ENCODE assay signal across 22 cellular contexts in the genomic region with DNA sequence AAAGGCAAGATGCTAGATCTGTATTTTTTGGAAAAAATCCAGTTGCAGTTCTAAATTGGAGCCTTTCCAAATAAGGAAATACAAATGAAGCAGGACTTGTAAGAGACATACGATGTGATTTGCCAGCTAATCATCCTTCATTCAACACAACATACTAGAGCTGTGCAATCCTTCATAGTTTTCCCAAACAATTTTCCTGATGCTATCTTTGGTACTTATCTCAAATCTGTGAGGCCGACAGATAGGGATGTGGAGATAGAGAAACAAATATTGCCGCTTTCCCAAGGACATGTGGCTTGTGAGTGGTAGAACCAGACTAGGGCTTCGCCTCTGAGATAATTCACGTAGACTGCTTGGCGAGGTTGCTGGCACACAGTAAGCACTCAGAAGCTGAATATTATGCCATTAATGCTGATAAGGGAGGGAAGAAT.
A peak's percentile ranks its signal among the peaks of the same experiment; 100 is the strongest.
DNase-seq lines count a peak whose midpoint lies in the region; ATAC-seq, FAIRE-seq and TF ChIP-seq lines count a peak whose summit lies in the region.
"Had no signal": no experiment of that assay in that cellular context is flagged by ENCODE, and none has a peak within 500 bp of the region (broad histone marks: within the 10 kb centered on the region; RNA-seq: fewer than 3 reads in every experiment).

No MANE protein-coding gene starts in this region.

- no peaks in the 10 kb centered on the region for H3K9me2 ChIP-seq in GM23248 (ENCODE audit: insufficient read depth)

- H3K4me3 ChIP-seq in fibroblast of lung (replicated peaks in 1 of 4; ENCODE audit: control extremely low read depth in 1 of 4, insufficient read depth in 1 of 4, low read depth in 3 of 4, low read length in 4 of 4) (no peak overlapping the region), smooth muscle cell (no peak overlapping the region), GM23248 (no peak overlapping the region)
- H3K4me3 ChIP-seq: dorsolateral prefrontal cortex, SK-N-MC had no signal

- H4K20me1 ChIP-seq in fibroblast of lung (ENCODE audit: control insufficient read depth, extremely low read depth, insufficient read depth, low read length) (no peaks in the 10 kb centered on the region), smooth muscle cell (ENCODE audit: low read depth) (peaks cover 98% of the 10 kb centered on the region), GM23248 (ENCODE audit: insufficient read depth) (peaks cover 4% of the 10 kb centered on the region; the same call in 1 of the 2 replicates)

- H3K9me3 ChIP-seq in fibroblast of lung (ENCODE audit: control insufficient read depth, insufficient read depth, low read depth, low read length) (no peaks in the 10 kb centered on the region), smooth muscle cell (replicated peaks; ENCODE audit: low read depth) (no peaks in the 10 kb centered on the region), GM23248 (ENCODE audit: low read depth) (no peaks in the 10 kb centered on the region)
- H3K9me3 ChIP-seq in CD4-positive, alpha-beta T cell (ENCODE audit: control insufficient read depth, low read length): no peaks in the 10 kb centered on the region

- peaks cover 10% of the 10 kb centered on the region for H3K36me3 Mint-ChIP-seq in CD4-positive, alpha-beta T cell (ENCODE audit: low read depth)
- H3K36me3 Mint-ChIP-seq: immature natural killer cell had no signal

- intact Hi-C loops in left colon (cut with DNase I, micrococcal nuclease): no loop called here
- intact Hi-C loops in CD4-positive, alpha-beta T cell (cut with DNase I, micrococcal nuclease): no loop called here

- ATAC-seq in left colon: peak; percentile 9
- no peak for ATAC-seq in CD4-positive, alpha-beta T cell (ENCODE audit: poor library complexity)
- ATAC-seq: Panc1; stimulated activated naive B cell treated with anti-CD40 and anti-IgM and Interleukin-4, amounts not matched to agents 10 μg/mL and 1 μg/mL and 100 μg/mL, for 72 hours had no signal

- no peaks in the 10 kb centered on the region for H3K9me3 Mint-ChIP-seq in CD4-positive, alpha-beta T cell
- H3K9me3 Mint-ChIP-seq: CD4-positive, alpha-beta memory T cell; H9; immature natural killer cell; nephron progenitor cell; stimulated activated naive B cell treated with anti-CD40 and anti-IgM and Interleukin-4, amounts not matched to agents 10 μg/mL and 1 μg/mL and 100 μg/mL, for 72 hours had no signal

- no peak overlapping the region for H3K4me3 Mint-ChIP-seq in CD4-positive, alpha-beta T cell
- H3K4me3 Mint-ChIP-seq: CD4-positive, alpha-beta memory T cell; H9; immature natural killer cell; nephron progenitor cell; stimulated activated naive B cell treated with anti-CD40 and anti-IgM and Interleukin-4, amounts not matched to agents 10 μg/mL and 1 μg/mL and 100 μg/mL, for 72 hours had no signal

- WGBS in smooth muscle cell (ENCODE audit: low lambda C conversion rate): 32% methylated on average over 6 of the region's 6 CpGs
- 84% methylated on average over 6 of the region's 6 CpGs for WGBS in GM23248 (ENCODE audit: low coverage in 1 of 2, low lambda C conversion rate in 2 of 2, missing lambda C conversion rate in 2 of 2), 2 experiments

- in situ Hi-C loops in GM23248 (cut with MboI): no loop called here

- H3K79me2 ChIP-seq in fibroblast of lung (ENCODE audit: control insufficient read depth, insufficient read depth, low read length) (peaks cover 9% of the 10 kb centered on the region), smooth muscle cell (ENCODE audit: low read depth) (peaks cover 29% of the 10 kb centered on the region), GM23248 (ENCODE audit: insufficient read depth) (peaks cover 99% of the 10 kb centered on the region)

- H3K36me3 ChIP-seq in fibroblast of lung (ENCODE audit: control insufficient read depth, insufficient read depth, low read length) (peaks cover 2% of the 10 kb centered on the region), smooth muscle cell (ENCODE audit: low read depth) (peaks cover 10% of the 10 kb centered on the region), GM23248 (ENCODE audit: low read depth) (peaks cover 44% of the 10 kb centered on the region)

- H3K4me1 Mint-ChIP-seq in CD4-positive, alpha-beta T cell (ENCODE audit: low read depth): peaks cover 5% of the 10 kb centered on the region
- H3K4me1 Mint-ChIP-seq: CD4-positive, alpha-beta memory T cell; H9; immature natural killer cell; nephron progenitor cell; stimulated activated naive B cell treated with anti-CD40 and anti-IgM and Interleukin-4, amounts not matched to agents 10 μg/mL and 1 μg/mL and 100 μg/mL, for 72 hours had no signal

- H3F3A ChIP-seq in smooth muscle cell (ENCODE audit: low read depth): no peaks in the 10 kb centered on the region
- H3F3A ChIP-seq in GM23248 (ENCODE audit: insufficient read depth): peaks cover 31% of the 10 kb centered on the region

- no peak for TF ChIP-seq CTCF in VCaP (conservative IDR thresholded peaks at IDR 0.05)
- no peak for TF ChIP-seq CTCF in fibroblast of lung (conservative IDR thresholded peaks at IDR 0.05 in 1 of 2, IDR thresholded peaks at IDR 0.05 in 1 of 2; ENCODE audit: low read depth in 1 of 2, low read length in 2 of 2)
- no peak for TF ChIP-seq CTCF in smooth muscle cell (IDR thresholded peaks at IDR 0.05; ENCODE audit: borderline replicate concordance, insufficient read depth, poor library complexity, severe bottlenecking)
- no peak for TF ChIP-seq CTCF in CD4-positive, alpha-beta T cell (IDR thresholded peaks at IDR 0.05)

- FAIRE-seq in RCC 7860 (lab: Jason Lieb, UNC): no peak
- FAIRE-seq: GM18507 had no signal

- H3K27ac ChIP-seq in VCaP: peak overlapping the region; percentile 82
- peak overlapping the region; percentile 9 for H3K27ac ChIP-seq in fibroblast of lung (ENCODE audit: insufficient read depth, low read length)
- peak overlapping the region; percentile 35 for H3K27ac ChIP-seq in smooth muscle cell (ENCODE audit: low read depth)
- H3K27ac ChIP-seq in CD4-positive, alpha-beta T cell (ENCODE audit: low read depth, low read length): no peak overlapping the region
- no peak overlapping the region for H3K27ac ChIP-seq in GM23248
- H3K27ac ChIP-seq: dorsolateral prefrontal cortex, SK-N-MC had no signal

- no peak overlapping the region for H3K9ac ChIP-seq in fibroblast of lung (ENCODE audit: insufficient read depth, low read length)
- no peak overlapping the region for H3K9ac ChIP-seq in smooth muscle cell (ENCODE audit: low read depth)
- no peak overlapping the region for H3K9ac ChIP-seq in GM23248

- no peak overlapping the region for H3K27ac Mint-ChIP-seq in CD4-positive, alpha-beta T cell
- H3K27ac Mint-ChIP-seq: CD4-positive, alpha-beta memory T cell; immature natural killer cell; nephron progenitor cell; stimulated activated naive B cell treated with anti-CD40 and anti-IgM and Interleukin-4, amounts not matched to agents 10 μg/mL and 1 μg/mL and 100 μg/mL, for 72 hours had no signal

- DNase-seq in fibroblast of lung (ENCODE audit: low read depth in 2 of 2) (peak; percentile 33 to 60), left colon (no peak), smooth muscle cell (lab: John Stamatoyannopoulos, UW; ENCODE audit: unreplicated experiment) (no peak), GM23248 (no peak), RCC 7860 (ENCODE audit: low spot score) (no peak), nucleus accumbens (lab: John Stamatoyannopoulos, UW) (no peak)
- no peak for DNase-seq in CD4-positive, alpha-beta T cell
- DNase-seq: activated CD4-positive, alpha-beta T cell treated with anti-CD3 and anti-CD28 coated beads for 1 hour; activated effector memory CD4-positive, alpha-beta T cell treated with anti-CD3 and anti-CD28 coated beads, Interleukin-2, amount 50 U/mL, for 16 hours; CD4-positive, alpha-beta memory T cell; dorsolateral prefrontal cortex; H9; immature natural killer cell; MM.1S; NCI-H345; nephron progenitor cell; stimulated activated naive B cell treated with anti-CD40 and anti-IgM and Interleukin-4, amounts not matched to agents 10 μg/mL and 1 μg/mL and 100 μg/mL, for 72 hours; T1000 had no signal

- no peaks in the 10 kb centered on the region for H3K4me1 ChIP-seq in fibroblast of lung (ENCODE audit: control insufficient read depth, extremely low read depth, insufficient read depth, low read length)
- H3K4me1 ChIP-seq in smooth muscle cell (ENCODE audit: low read depth): no peaks in the 10 kb centered on the region
- no peaks in the 10 kb centered on the region for H3K4me1 ChIP-seq in GM23248 (ENCODE audit: insufficient read depth)

- H3K4me2 ChIP-seq in fibroblast of lung (ENCODE audit: extremely low read depth, insufficient read depth, low read length): peak overlapping the region; percentile 58
- H3K4me2 ChIP-seq in smooth muscle cell: no peak overlapping the region
- no peak overlapping the region for H3K4me2 ChIP-seq in GM23248 (ENCODE audit: unreplicated experiment)

- no peak overlapping the region for H2AFZ ChIP-seq in fibroblast of lung (ENCODE audit: low read length)
- no peak overlapping the region for H2AFZ ChIP-seq in smooth muscle cell (ENCODE audit: low read depth)
- H2AFZ ChIP-seq in GM23248: no peak overlapping the region

- CTCF ChIA-PET in CD4-positive, alpha-beta T cell (lab: Charles Lee): no interaction called here

- H3K27me3 Mint-ChIP-seq in CD4-positive, alpha-beta T cell: no peaks in the 10 kb centered on the region
- H3K27me3 Mint-ChIP-seq: CD4-positive, alpha-beta memory T cell; stimulated activated naive B cell treated with anti-CD40 and anti-IgM and Interleukin-4, amounts not matched to agents 10 μg/mL and 1 μg/mL and 100 μg/mL, for 72 hours had no signal

- no peaks in the 10 kb centered on the region for H3K27me3 ChIP-seq in fibroblast of lung (ENCODE audit: control insufficient read depth, insufficient read depth, low read length)
- no peaks in the 10 kb centered on the region for H3K27me3 ChIP-seq in smooth muscle cell (ENCODE audit: low read depth)
- H3K27me3 ChIP-seq in CD4-positive, alpha-beta T cell (ENCODE audit: control insufficient read depth, insufficient read depth, low read length): no peaks in the 10 kb centered on the region
- no peaks in the 10 kb centered on the region for H3K27me3 ChIP-seq in GM23248 (replicated peaks; ENCODE audit: insufficient read depth)
- H3K27me3 ChIP-seq: dorsolateral prefrontal cortex had no signal

- POLR2A ChIA-PET in CD4-positive, alpha-beta T cell (lab: Charles Lee): no interaction called here

Comparison
In these comparisons a context has a peak if more than half of its experiments do, and no peak if none do; other contexts are left out.
1. H3K27ac ChIP-seq: peak in VCaP (single experiment), fibroblast of lung (single experiment) and smooth muscle cell (single experiment); none in CD4-positive, alpha-beta T cell (single experiment) and GM23248 (single experiment).
2. DNase-seq: peak in fibroblast of lung (2 of 2); none in left colon (0 of 2), smooth muscle cell (single experiment), CD4-positive, alpha-beta T cell (0 of 10), GM23248 (single experiment), RCC 7860 (single experiment) and nucleus accumbens (0 of 56).